In genomic region chr17:57528084-57528451, GRCh38 we compare ENCODE assay signal across 1 cellular context.
TF ChIP-seq lines count a peak whose summit lies in the region.

No MANE protein-coding gene starts in this region.

TF ChIP-seq in HepG2, 621 proteins besides CTCF, POLR2A, EP300 and RAD21 (continued from another document):
- TF ChIP-seq, protein P1, sequence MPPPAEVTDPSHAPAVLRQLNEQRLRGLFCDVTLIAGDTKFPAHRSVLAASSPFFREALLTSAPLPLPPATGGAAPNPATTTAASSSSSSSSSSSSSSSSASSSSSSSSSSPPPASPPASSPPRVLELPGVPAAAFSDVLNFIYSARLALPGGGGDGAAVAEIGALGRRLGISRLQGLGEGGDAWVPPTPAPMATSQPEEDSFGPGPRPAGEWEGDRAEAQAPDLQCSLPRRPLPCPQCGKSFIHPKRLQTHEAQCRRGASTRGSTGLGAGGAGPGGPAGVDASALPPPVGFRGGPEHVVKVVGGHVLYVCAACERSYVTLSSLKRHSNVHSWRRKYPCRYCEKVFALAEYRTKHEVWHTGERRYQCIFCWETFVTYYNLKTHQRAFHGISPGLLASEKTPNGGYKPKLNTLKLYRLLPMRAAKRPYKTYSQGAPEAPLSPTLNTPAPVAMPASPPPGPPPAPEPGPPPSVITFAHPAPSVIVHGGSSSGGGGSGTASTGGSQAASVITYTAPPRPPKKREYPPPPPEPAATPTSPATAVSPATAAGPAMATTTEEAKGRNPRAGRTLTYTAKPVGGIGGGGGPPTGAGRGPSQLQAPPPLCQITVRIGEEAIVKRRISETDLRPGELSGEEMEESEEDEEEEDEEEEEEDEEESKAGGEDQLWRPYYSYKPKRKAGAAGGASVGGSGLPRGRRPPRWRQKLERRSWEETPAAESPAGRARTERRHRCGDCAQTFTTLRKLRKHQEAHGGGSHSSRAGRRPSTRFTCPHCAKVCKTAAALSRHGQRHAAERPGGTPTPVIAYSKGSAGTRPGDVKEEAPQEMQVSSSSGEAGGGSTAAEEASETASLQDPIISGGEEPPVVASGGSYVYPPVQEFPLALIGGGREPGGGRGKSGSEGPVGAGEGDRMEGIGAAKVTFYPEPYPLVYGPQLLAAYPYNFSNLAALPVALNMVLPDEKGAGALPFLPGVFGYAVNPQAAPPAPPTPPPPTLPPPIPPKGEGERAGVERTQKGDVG (CRISPR knock-in tag; IDR thresholded peaks at IDR 0.05; ENCODE audit: borderline replicate concordance) = peak; percentile 75; the same call in 1 of the 2 replicates
- TF ChIP-seq ZBTB38 (CRISPR knock-in tag; IDR thresholded peaks at IDR 0.05) (0 out of 2 replicates have a peak, but pooled peaks have one; percentile 41), SALL1 (CRISPR knock-in tag; IDR thresholded peaks at IDR 0.05) (peak; percentile 26; the same call in 1 of the 2 replicates), MAZ (IDR thresholded peaks at IDR 0.05; ENCODE audit: borderline replicate concordance, low read depth, low read length) (no peak), MAZ (CRISPR knock-in tag; IDR thresholded peaks at IDR 0.05; ENCODE audit: low read depth) (0 out of 2 replicates have a peak, but pooled peaks have one; percentile 26), SP4 (CRISPR knock-in tag; IDR thresholded peaks at IDR 0.05) (0 out of 2 replicates have a peak, but pooled peaks have one; percentile 1), PATZ1 (CRISPR knock-in tag; IDR thresholded peaks at IDR 0.05) (peak; percentile 80), SOX6 (IDR thresholded peaks at IDR 0.05) (no peak), SOX6 (CRISPR knock-in tag; IDR thresholded peaks at IDR 0.05) (peak; percentile 34; the same call in 1 of the 2 replicates), MATR3 (CRISPR knock-in tag; IDR thresholded peaks at IDR 0.05) (no peak), GATAD2A (CRISPR knock-in tag; IDR thresholded peaks at IDR 0.05) (no peak; the same call in 1 of the 2 replicates)
- TF ChIP-seq, protein P2, sequence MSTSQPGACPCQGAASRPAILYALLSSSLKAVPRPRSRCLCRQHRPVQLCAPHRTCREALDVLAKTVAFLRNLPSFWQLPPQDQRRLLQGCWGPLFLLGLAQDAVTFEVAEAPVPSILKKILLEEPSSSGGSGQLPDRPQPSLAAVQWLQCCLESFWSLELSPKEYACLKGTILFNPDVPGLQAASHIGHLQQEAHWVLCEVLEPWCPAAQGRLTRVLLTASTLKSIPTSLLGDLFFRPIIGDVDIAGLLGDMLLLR (CRISPR knock-in tag; IDR thresholded peaks at IDR 0.05) = no peak
- TF ChIP-seq, protein P3, sequence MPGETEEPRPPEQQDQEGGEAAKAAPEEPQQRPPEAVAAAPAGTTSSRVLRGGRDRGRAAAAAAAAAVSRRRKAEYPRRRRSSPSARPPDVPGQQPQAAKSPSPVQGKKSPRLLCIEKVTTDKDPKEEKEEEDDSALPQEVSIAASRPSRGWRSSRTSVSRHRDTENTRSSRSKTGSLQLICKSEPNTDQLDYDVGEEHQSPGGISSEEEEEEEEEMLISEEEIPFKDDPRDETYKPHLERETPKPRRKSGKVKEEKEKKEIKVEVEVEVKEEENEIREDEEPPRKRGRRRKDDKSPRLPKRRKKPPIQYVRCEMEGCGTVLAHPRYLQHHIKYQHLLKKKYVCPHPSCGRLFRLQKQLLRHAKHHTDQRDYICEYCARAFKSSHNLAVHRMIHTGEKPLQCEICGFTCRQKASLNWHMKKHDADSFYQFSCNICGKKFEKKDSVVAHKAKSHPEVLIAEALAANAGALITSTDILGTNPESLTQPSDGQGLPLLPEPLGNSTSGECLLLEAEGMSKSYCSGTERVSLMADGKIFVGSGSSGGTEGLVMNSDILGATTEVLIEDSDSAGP (CRISPR knock-in tag; IDR thresholded peaks at IDR 0.05; ENCODE audit: borderline replicate concordance) = 0 out of 2 replicates have a peak, but pooled peaks have one; percentile 39
